31 cellular contexts compared by ENCODE assay signal in genomic region chr5:171979606-171980005, GRCh38.
"Had no signal": no experiment of that assay in that cellular context is flagged by ENCODE, and none has a peak within 500 bp of the region (broad histone marks: within the 10 kb centered on the region; RNA-seq: fewer than 3 reads in every experiment).

No MANE protein-coding gene starts in this region.

- H2AFZ ChIP-seq: hepatocyte had no signal

- DNase-seq: activated CD4-positive, alpha-beta T cell treated with anti-CD3 and anti-CD28 coated beads for 36 hours; activated CD4-positive, alpha-beta T cell treated with anti-CD3 and anti-CD28 coated beads, Interleukin-2, amount 50 U/mL, for 4 hours; activated CD4-positive, CD25-positive, alpha-beta regulatory T cell; activated naive CD4-positive, alpha-beta T cell treated with Interleukin-2 at 50 U/mL for 16 hours; activated naive CD8-positive, alpha-beta T cell treated with anti-CD3 and anti-CD28 coated beads for 36 hours; activated T-cell treated with anti-CD3 and anti-CD28 coated beads for 4 hours; activated T-cell treated with anti-CD3 and anti-CD28 coated beads, Interleukin-2, amount 50 U/mL, for 72 hours; amniotic stem cell; gastrocnemius medialis; glutamatergic neuron; islet precursor cell; left ventricle myocardium superior; mammary epithelial cell; naive B cell; nephron progenitor cell; ovary; retina; stimulated activated CD4-positive, alpha-beta T cell treated with anti-CD3 and anti-CD28 coated beads, Interleukin-1b, Interleukin-23, amount 100 ng/mL, for 48 hours; stimulated activated CD4-positive, alpha-beta T cell treated with anti-CD3 and anti-CD28 coated beads, Interleukin-4, amount 100 ng/mL, for 4 hours; stimulated activated CD8-positive, alpha-beta memory T cell treated with anti-CD3 and anti-CD28 coated beads, Interleukin-4, amount 100 ng/mL, for 48 hours; stomach; thyroid gland; upper lobe of left lung had no signal

- H3K27me3 Mint-ChIP-seq: activated CD4-positive, alpha-beta T cell treated with anti-CD3 and anti-CD28 coated beads for 36 hours; activated naive CD8-positive, alpha-beta T cell treated with anti-CD3 and anti-CD28 coated beads for 36 hours; central memory CD8-positive, alpha-beta T cell; dendritic cell treated with granulocyte-macrophage colony-stimulating factor and Interleukin-4, amounts not matched to agents 40 ng/mL and 50 ng/mL, for 4 days; naive B cell; stimulated activated memory B cell treated with anti-CD40 and anti-IgM and Interleukin-4, amounts not matched to agents 10 μg/mL and 1 μg/mL and 100 μg/mL, for 72 hours had no signal

- ATAC-seq: activated CD4-positive, alpha-beta T cell treated with anti-CD3 and anti-CD28 coated beads for 36 hours; activated T-cell treated with anti-CD3 and anti-CD28 coated beads, Interleukin-2, amount 50 U/mL, for 72 hours; gastrocnemius medialis; left ventricle myocardium superior; stimulated activated memory B cell treated with anti-CD40 and anti-IgM and Interleukin-4, amounts not matched to agents 10 μg/mL and 1 μg/mL and 100 μg/mL, for 72 hours had no signal

- H3K9me3 Mint-ChIP-seq: central memory CD8-positive, alpha-beta T cell; stimulated activated memory B cell treated with anti-CD40 and anti-IgM and Interleukin-4, amounts not matched to agents 10 μg/mL and 1 μg/mL and 100 μg/mL, for 72 hours had no signal

- H3K4me3 ChIP-seq: gastrocnemius medialis, hepatocyte, ovary, prostate gland, smooth muscle cell, stomach, thyroid gland, upper lobe of left lung, vagina had no signal

- H3K4me2 ChIP-seq: hepatocyte, smooth muscle cell had no signal

- H3K27ac Mint-ChIP-seq: activated CD4-positive, alpha-beta T cell treated with anti-CD3 and anti-CD28 coated beads for 36 hours; activated naive CD8-positive, alpha-beta T cell treated with anti-CD3 and anti-CD28 coated beads for 36 hours; activated T-cell treated with anti-CD3 and anti-CD28 coated beads, Interleukin-2, amount 50 U/mL, for 72 hours; dendritic cell treated with granulocyte-macrophage colony-stimulating factor and Interleukin-4, amounts not matched to agents 40 ng/mL and 50 ng/mL, for 4 days; nephron progenitor cell had no signal

- H3K4me1 ChIP-seq: prostate gland had no signal

- H3K4me3 Mint-ChIP-seq: activated CD4-positive, alpha-beta T cell treated with anti-CD3 and anti-CD28 coated beads for 36 hours; activated naive CD8-positive, alpha-beta T cell treated with anti-CD3 and anti-CD28 coated beads for 36 hours; activated T-cell treated with anti-CD3 and anti-CD28 coated beads, Interleukin-2, amount 50 U/mL, for 72 hours; central memory CD8-positive, alpha-beta T cell; dendritic cell treated with granulocyte-macrophage colony-stimulating factor and Interleukin-4, amounts not matched to agents 40 ng/mL and 50 ng/mL, for 4 days; nephron progenitor cell; stimulated activated memory B cell treated with anti-CD40 and anti-IgM and Interleukin-4, amounts not matched to agents 10 μg/mL and 1 μg/mL and 100 μg/mL, for 72 hours had no signal

- H3K27ac ChIP-seq: gastrocnemius medialis, hepatocyte, neutrophil, ovary, prostate gland, stomach, thyroid gland, upper lobe of left lung, vagina had no signal

- H3K9me3 ChIP-seq: neutrophil, ovary, prostate gland, thyroid gland had no signal

- H3K27me3 ChIP-seq: gastrocnemius medialis, hepatocyte, neutrophil, ovary, stomach, thyroid gland, upper lobe of left lung, vagina had no signal

- H3K36me3 ChIP-seq: gastrocnemius medialis, neutrophil, ovary, prostate gland, stomach, thyroid gland, upper lobe of left lung, vagina had no signal
